In the genomic region with DNA sequence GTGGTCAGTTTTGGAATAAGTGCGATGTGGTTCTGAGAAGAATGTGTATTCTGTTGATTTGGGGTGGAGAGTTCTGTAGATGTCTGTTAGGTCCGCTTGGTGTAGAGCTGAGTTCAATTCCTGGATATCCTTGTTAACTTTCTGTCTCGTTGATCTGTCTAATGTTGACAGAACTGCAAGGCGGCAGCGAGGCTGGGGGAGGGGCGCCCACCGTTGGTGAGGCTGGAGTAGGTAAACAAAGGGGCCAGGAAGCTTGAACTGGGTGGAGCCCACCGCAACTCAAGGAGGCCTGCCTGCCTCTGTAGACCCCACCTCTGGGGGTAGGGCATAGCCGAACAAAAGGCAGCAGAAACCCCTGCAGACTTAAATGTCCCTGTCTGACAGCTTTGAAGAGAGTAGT, we compare ENCODE assay signal across 2 cellular contexts. TPM values are rescaled to one million over a fixed set of nuclear protein-coding genes. Genes with fewer than 3 reads are reported as not detected.
"Had no signal": no experiment of that assay in that cellular context is flagged by ENCODE, and none has a peak within 500 bp of the region (broad histone marks: within the 10 kb centered on the region; RNA-seq: fewer than 3 reads in every experiment).

No MANE protein-coding gene starts in this region.

RNA-seq across cellular contexts. Expression of a gene that starts 22.3 kb away (rescaled TPM):
- total RNA-seq: naive thymus-derived CD4-positive, alpha-beta T cell had no signal
- polyA plus RNA-seq: immature natural killer cell; naive thymus-derived CD4-positive, alpha-beta T cell had no signal
